8 cellular contexts compared by ENCODE assay signal in the genomic region with DNA sequence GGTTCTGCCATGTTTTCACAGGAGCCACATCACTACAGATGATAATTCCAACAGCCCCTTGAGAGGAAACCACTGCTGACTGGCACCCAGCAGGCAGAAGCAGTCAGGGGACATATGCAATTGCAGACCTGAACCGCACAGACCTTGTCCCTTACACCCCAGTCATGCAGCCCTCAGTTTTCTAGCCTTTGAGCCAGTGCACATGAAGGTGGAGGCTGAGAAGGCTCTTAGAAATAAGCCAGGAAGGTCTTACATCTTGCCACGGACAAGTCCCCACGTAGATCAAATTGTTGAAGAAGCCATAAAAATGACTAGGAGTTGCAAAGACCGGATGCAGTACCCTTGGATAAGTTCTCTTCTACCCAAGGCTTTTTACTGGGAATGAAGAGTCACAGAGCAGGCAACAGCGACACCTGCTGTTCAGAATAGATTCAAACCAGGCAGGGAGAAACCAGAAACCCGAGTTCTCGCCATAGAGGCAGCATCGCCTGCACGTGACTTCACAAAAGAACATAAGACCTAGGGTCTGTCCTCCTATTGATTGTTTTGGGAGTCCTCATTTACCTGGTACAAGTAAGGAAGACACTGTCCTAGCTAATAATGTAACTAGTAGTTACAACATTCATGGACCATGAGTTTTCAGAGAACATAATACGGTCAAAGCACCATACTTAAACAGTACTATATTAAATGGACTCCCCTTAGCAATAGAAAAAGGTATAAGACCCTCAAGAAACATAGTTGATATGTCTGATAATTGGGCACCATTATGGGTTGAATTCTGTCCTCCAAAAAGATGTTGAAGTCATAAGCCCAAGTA. TPM values are rescaled to one million over a fixed set of nuclear protein-coding genes. Genes with fewer than 3 reads are reported as not detected.
DNase-seq lines count a peak whose midpoint lies in the region; ATAC-seq, FAIRE-seq and TF ChIP-seq lines count a peak whose summit lies in the region.

No MANE protein-coding gene starts in this region.

- H3K9ac ChIP-seq in Karpas-422 (ENCODE audit: low read length) = no peak overlapping the region

- FAIRE-seq in RCC 7860 (lab: Jason Lieb, UNC) = peak; percentile 23
- FAIRE-seq in frontal cortex (lab: Jason Lieb, UNC) = peak; percentile 34
- FAIRE-seq in pancreas (lab: Jason Lieb, UNC) = no peak

- no peaks in the 10 kb centered on the region for H3K36me3 ChIP-seq in Karpas-422 (ENCODE audit: insufficient read depth, low read length)
- no peaks in the 10 kb centered on the region for H3K36me3 ChIP-seq in pancreas

- 17 to 19% methylated on average over 10 of the region's 10 CpGs for WGBS in pancreas, 2 donors

- DNase-seq in AG09309 (ENCODE audit: low read depth) (no peak), Karpas-422 (peak; percentile 90), RCC 7860 (ENCODE audit: low spot score) (peak; percentile 49), frontal cortex (ENCODE audit: low spot score in 2 of 2) (peak; percentile 48 to 59), pancreas (peak in 5 of 6 donors; percentile 45 to 81 (median 59)), ureter (ENCODE audit: low spot score) (peak; percentile 78)
- DNase-seq in activated T-helper 9 cell treated with anti-CD3 and anti-CD28 coated beads, Interleukin-2, amount 50 U/mL, for 16 hours (ENCODE audit: low read depth) = peak; percentile 17

- ATAC-seq in GM18868 (IDR thresholded peaks at IDR 0.05; ENCODE audit: unreplicated experiment) (peak; percentile 63), pancreas (peak; percentile 93 to 99 (median 96))

- H3K4me3 ChIP-seq in AG09309 (ENCODE audit: control insufficient read depth, low read depth, low read length) = no peak overlapping the region
- H3K4me3 ChIP-seq in Karpas-422 (ENCODE audit: low read length) = no peak overlapping the region
- H3K4me3 ChIP-seq in pancreas = no peak overlapping the region

- H3K27ac ChIP-seq in Karpas-422 (ENCODE audit: low read length) = no peak overlapping the region
- no peak overlapping the region for H3K27ac ChIP-seq in pancreas

- no peaks in the 10 kb centered on the region for H3K9me2 ChIP-seq in Karpas-422 (replicated peaks; ENCODE audit: insufficient read depth, low read length)

- intact Hi-C loops in pancreas (cut with DNase I) = loop anchor here (5.0 to 10.0 kb wide), 2 partner anchors 377 to 384 kb away; no protein-coding TSS in a partner anchor

- no peaks in the 10 kb centered on the region for H3K79me2 ChIP-seq in Karpas-422 (ENCODE audit: low read length)

- TF ChIP-seq CTCF in AG09309 (IDR thresholded peaks at IDR 0.05; ENCODE audit: control insufficient read depth, insufficient read depth, low read depth, low read length, missing control alignments) (peak; percentile 89), pancreas (IDR thresholded peaks at IDR 0.05) (peak; percentile 76 to 90 (median 84))

- H4K20me1 ChIP-seq in Karpas-422 (ENCODE audit: insufficient read depth, low read depth, low read length) = no peaks in the 10 kb centered on the region

- H3K27me3 ChIP-seq in Karpas-422 (ENCODE audit: low read length) (no peaks in the 10 kb centered on the region), pancreas (no peaks in the 10 kb centered on the region)

- H3K9me3 ChIP-seq in Karpas-422 (ENCODE audit: low read length) (no peaks in the 10 kb centered on the region), pancreas (no peaks in the 10 kb centered on the region)

- no peak overlapping the region for H3K4me2 ChIP-seq in Karpas-422 (ENCODE audit: low read depth, low read length, poor library complexity, severe bottlenecking)

- H2AFZ ChIP-seq in Karpas-422 (ENCODE audit: low read length) = peak overlapping the region; percentile 11; the same call in 1 of the 2 replicates

- H3K4me1 ChIP-seq in Karpas-422 (ENCODE audit: low read length) = peaks cover 4% of the 10 kb centered on the region; the same call in 1 of the 2 replicates
- H3K4me1 ChIP-seq in pancreas = no peaks in the 10 kb centered on the region

RNA-seq across cellular contexts. Expression of a gene that starts 11.1 kb away (rescaled TPM):
- total RNA-seq in Karpas-422 (2014; rRNA removed; shearing (Covaris generic); ENCODE audit: low replicate concordance) = not detected in 2 replicates
- total RNA-seq in frontal cortex = 2.4 TPM
- total RNA-seq in pancreas = not detected
- not detected for polyA plus RNA-seq in pancreas
- 0.73 TPM for total RNA-seq in ureter
